In the genomic region with DNA sequence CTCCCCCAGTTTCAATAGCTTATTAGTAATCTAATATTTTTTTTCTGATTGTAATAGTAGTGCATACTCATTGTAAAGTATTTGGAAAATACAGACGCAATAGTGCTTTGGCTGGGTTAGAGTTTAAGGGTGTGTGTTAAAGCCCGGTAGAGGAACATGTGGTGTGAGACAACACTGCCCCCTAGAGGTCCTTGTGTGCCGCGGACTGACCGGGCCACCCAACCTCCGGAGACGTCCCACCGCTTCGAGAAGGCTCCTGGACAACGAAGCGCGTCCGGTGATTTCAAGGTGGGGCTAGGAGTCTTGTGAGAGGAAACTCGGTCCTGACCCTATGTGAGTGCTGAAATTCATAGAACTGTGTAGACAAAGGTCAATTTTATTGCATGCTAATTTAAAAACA, we compare ENCODE assay signal across 8 cellular contexts.
DNase-seq lines count a peak whose midpoint lies in the region; ATAC-seq and TF ChIP-seq lines count a peak whose summit lies in the region.
"Not testable (repeated sequence)": the region's sequence is repeated elsewhere in the genome, so short reads cannot be mapped to it uniquely, and the experiment has no call there.

No MANE protein-coding gene starts in this region.

- whole genome bisulfite sequencing in right lobe of liver (ENCODE audit: insufficient coverage, low coverage, low lambda C conversion rate, missing lambda C conversion rate): no CpG with 5 or more reads among the region's 14 CpGs

- CTCF ChIA-PET in CD8-positive, alpha-beta T cell (lab: Charles Lee); activated CD4-positive, alpha-beta memory T cell treated with anti-CD3 and anti-CD28 coated beads, Interleukin-2, amount 10 ng/mL, durations not matched to agents 7 days and 5 days (lab: Charles Lee): not testable (repeated sequence)

- POLR2A ChIA-PET in CD8-positive, alpha-beta T cell (lab: Charles Lee); activated CD4-positive, alpha-beta memory T cell treated with anti-CD3 and anti-CD28 coated beads, Interleukin-2, amount 10 ng/mL, durations not matched to agents 7 days and 5 days (lab: Charles Lee): not testable (repeated sequence)

- TF ChIP-seq POLR2A in right lobe of liver (IDR thresholded peaks at IDR 0.05): not testable (repeated sequence)

- H3K27ac ChIP-seq in CD8-positive, alpha-beta T cell (ENCODE audit: low read depth, low read length); right lobe of liver: not testable (repeated sequence)

- not testable (repeated sequence) for H3K9me3 Mint-ChIP-seq in CD8-positive, alpha-beta T cell; activated CD4-positive, alpha-beta memory T cell treated with anti-CD3 and anti-CD28 coated beads, Interleukin-2, amount 10 ng/mL, durations not matched to agents 7 days and 5 days; chondrocyte (ENCODE audit: low read depth)

- H3K4me3 Mint-ChIP-seq in CD8-positive, alpha-beta T cell; activated CD4-positive, alpha-beta memory T cell treated with anti-CD3 and anti-CD28 coated beads, Interleukin-2, amount 10 ng/mL, durations not matched to agents 7 days and 5 days; chondrocyte (ENCODE audit: unreplicated experiment): not testable (repeated sequence)

- H3K4me1 ChIP-seq in CD8-positive, alpha-beta T cell (ENCODE audit: insufficient read depth, low read length); right lobe of liver: not testable (repeated sequence)

- H3K36me3 ChIP-seq in CD8-positive, alpha-beta T cell (ENCODE audit: insufficient read depth, low read length); right lobe of liver: not testable (repeated sequence)

- intact Hi-C loops in CD8-positive, alpha-beta T cell (cut with DNase I, micrococcal nuclease); right lobe of liver (cut with DNase I): not testable (repeated sequence)

- not testable (repeated sequence) for H3K36me3 Mint-ChIP-seq in CD8-positive, alpha-beta T cell; activated CD4-positive, alpha-beta memory T cell treated with anti-CD3 and anti-CD28 coated beads, Interleukin-2, amount 10 ng/mL, durations not matched to agents 7 days and 5 days (ENCODE audit: low read depth); chondrocyte (ENCODE audit: low read depth)

- H3K27ac Mint-ChIP-seq in CD8-positive, alpha-beta T cell; activated CD4-positive, alpha-beta memory T cell treated with anti-CD3 and anti-CD28 coated beads, Interleukin-2, amount 10 ng/mL, durations not matched to agents 7 days and 5 days; chondrocyte (ENCODE audit: unreplicated experiment): not testable (repeated sequence)

- not testable (repeated sequence) for H3K4me3 ChIP-seq in CD8-positive, alpha-beta T cell (ENCODE audit: low read depth, low read length); right lobe of liver

- peak; percentile 84 for ATAC-seq in CD8-positive, alpha-beta T cell
- ATAC-seq in GM19452 (IDR thresholded peaks at IDR 0.05; ENCODE audit: unreplicated experiment): peak; percentile 69
- peak; percentile 82 for ATAC-seq in HG02678 (IDR thresholded peaks at IDR 0.05; ENCODE audit: unreplicated experiment)
- peak; percentile 74 for ATAC-seq in HG03457 (IDR thresholded peaks at IDR 0.05; ENCODE audit: unreplicated experiment)
- ATAC-seq in right lobe of liver: peak; percentile 98 to 100 (median 100)

- H3K4me1 Mint-ChIP-seq in CD8-positive, alpha-beta T cell (ENCODE audit: low read depth); activated CD4-positive, alpha-beta memory T cell treated with anti-CD3 and anti-CD28 coated beads, Interleukin-2, amount 10 ng/mL, durations not matched to agents 7 days and 5 days; chondrocyte (ENCODE audit: low read depth): not testable (repeated sequence)

- TF ChIP-seq CTCF in CD8-positive, alpha-beta T cell (IDR thresholded peaks at IDR 0.05); right lobe of liver (IDR thresholded peaks at IDR 0.05): not testable (repeated sequence)
- peak; percentile 62 for TF ChIP-seq CTCF in chondrocyte (IDR thresholded peaks at IDR 0.05)

- peak in 2 of 7 experiments; percentile 3 to 21 for DNase-seq in CD8-positive, alpha-beta T cell
- peak; percentile 17 for DNase-seq in activated CD4-positive, alpha-beta memory T cell treated with anti-CD3 and anti-CD28 coated beads, Interleukin-2, amount 10 ng/mL, durations not matched to agents 7 days and 5 days
- DNase-seq in chondrocyte (ENCODE audit: low spot score): not testable (repeated sequence)
- DNase-seq in right lobe of liver: peak in 1 of 3 donors; percentile 44
- peak; percentile 3 for DNase-seq in stimulated activated CD4-positive, alpha-beta T cell treated with anti-CD3 and anti-CD28 coated beads, Interleukin-1b, Interleukin-23, amount 100 ng/mL, for 48 hours

- not testable (repeated sequence) for H3K27me3 Mint-ChIP-seq in CD8-positive, alpha-beta T cell (ENCODE audit: low read depth); activated CD4-positive, alpha-beta memory T cell treated with anti-CD3 and anti-CD28 coated beads, Interleukin-2, amount 10 ng/mL, durations not matched to agents 7 days and 5 days; chondrocyte (ENCODE audit: low read depth)

- H3K9me3 ChIP-seq in CD8-positive, alpha-beta T cell (ENCODE audit: low read length); right lobe of liver: not testable (repeated sequence)

- not testable (repeated sequence) for H3K27me3 ChIP-seq in CD8-positive, alpha-beta T cell (ENCODE audit: insufficient read depth, low read length); right lobe of liver
